24 cellular contexts compared by ENCODE assay signal in the genomic region with DNA sequence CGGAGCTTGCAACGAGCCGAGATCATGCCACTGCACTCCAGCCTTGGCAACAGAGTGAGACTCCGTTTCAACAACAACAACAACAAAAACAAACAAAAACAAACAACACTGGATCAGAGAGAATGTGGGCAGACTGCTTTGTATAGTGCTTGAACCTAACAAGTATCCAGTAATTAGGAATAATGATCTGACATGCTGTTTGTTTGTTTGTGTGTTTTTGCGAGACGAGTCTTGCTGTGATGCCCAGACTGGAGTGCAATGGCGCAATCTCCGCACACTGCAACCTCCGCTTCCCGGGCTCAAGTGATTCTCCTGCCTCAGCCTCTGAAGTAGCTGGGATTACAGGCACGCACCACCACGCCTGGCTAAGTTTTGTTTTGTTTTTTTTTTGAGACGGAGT. TPM values are rescaled to one million over a fixed set of nuclear protein-coding genes. Genes with fewer than 3 reads are reported as not detected.
A peak's percentile ranks its signal among the peaks of the same experiment; 100 is the strongest.
DNase-seq lines count a peak whose midpoint lies in the region; FAIRE-seq and TF ChIP-seq lines count a peak whose summit lies in the region.
"Had no signal": no experiment of that assay in that cellular context is flagged by ENCODE, and none has a peak within 500 bp of the region (broad histone marks: within the 10 kb centered on the region; RNA-seq: fewer than 3 reads in every experiment).

No MANE protein-coding gene starts in this region.

- H3K4me3 Mint-ChIP-seq in activated naive CD4-positive, alpha-beta T cell treated with anti-CD3 and anti-CD28 coated beads, Interleukin-2, amount 10 ng/mL, durations not matched to agents 7 days and 5 days, result no peak overlapping the region
- H3K4me3 Mint-ChIP-seq in astrocyte (ENCODE audit: unreplicated experiment), result peak overlapping the region; percentile 15
- H3K4me3 Mint-ChIP-seq: CD8-positive, alpha-beta memory T cell; HFFc6 had no signal

- no peaks in the 10 kb centered on the region for H3K27me3 ChIP-seq in astrocyte (ENCODE audit: insufficient read depth, low read length)
- no peaks in the 10 kb centered on the region for H3K27me3 ChIP-seq in sigmoid colon
- no peaks in the 10 kb centered on the region for H3K27me3 ChIP-seq in SJCRH30
- H3K27me3 ChIP-seq: BLaER1 had no signal

- peaks cover 45% of the 10 kb centered on the region for H3K36me3 Mint-ChIP-seq in activated naive CD4-positive, alpha-beta T cell treated with anti-CD3 and anti-CD28 coated beads, Interleukin-2, amount 10 ng/mL, durations not matched to agents 7 days and 5 days
- peaks cover 19% of the 10 kb centered on the region for H3K36me3 Mint-ChIP-seq in astrocyte (ENCODE audit: low read depth, unreplicated experiment)

- no peak for FAIRE-seq in astrocyte (lab: Jason Lieb, UNC)
- FAIRE-seq: GM12878, GM19239, H54, HTR-8/SVneo had no signal

- TF ChIP-seq EP300 in sigmoid colon (IDR thresholded peaks at IDR 0.05), result no peak

- DNase-seq in activated naive CD4-positive, alpha-beta T cell treated with anti-CD3 and anti-CD28 coated beads, Interleukin-2, amount 10 ng/mL, durations not matched to agents 7 days and 5 days, result no peak
- DNase-seq in activated naive CD4-positive, alpha-beta T cell (lab: John Stamatoyannopoulos, UW), result no peak
- no peak for DNase-seq in astrocyte (ENCODE audit: low read depth)
- no peak for DNase-seq in sigmoid colon
- DNase-seq in NCI-H526 (lab: John Stamatoyannopoulos, UW), result no peak
- no peak for DNase-seq in OCI-M1 (lab: John Stamatoyannopoulos, UW)
- no peak for DNase-seq in SJCRH30
- DNase-seq: 8988T; CD8-positive, alpha-beta memory T cell; COR-L47; DMS 273 treated with DMSO at 0.1 percent for 48 hours; DMS53; DND-41; EL; GM23248; HCEC 1CT; HFFc6; IMR-90 had no signal

- H3K27me3 Mint-ChIP-seq in activated naive CD4-positive, alpha-beta T cell treated with anti-CD3 and anti-CD28 coated beads, Interleukin-2, amount 10 ng/mL, durations not matched to agents 7 days and 5 days, result no peaks in the 10 kb centered on the region
- H3K27me3 Mint-ChIP-seq in astrocyte (ENCODE audit: low read depth, unreplicated experiment), result no peaks in the 10 kb centered on the region
- H3K27me3 Mint-ChIP-seq: CD8-positive, alpha-beta memory T cell had no signal

- H3K4me3 ChIP-seq in astrocyte (ENCODE audit: insufficient read depth, low read depth, low read length) (no peak overlapping the region), sigmoid colon (no peak overlapping the region), SJCRH30 (no peak overlapping the region)
- H3K4me3 ChIP-seq: BLaER1, GM12878, GM23248 had no signal

- H3K36me3 ChIP-seq in astrocyte (ENCODE audit: insufficient read depth, low read length) (peaks cover 28% of the 10 kb centered on the region), sigmoid colon (peaks cover 0 to 44% (median 21%) of the 10 kb centered on the region in 4 donors), SJCRH30 (peaks cover 62% of the 10 kb centered on the region)

- CTCF ChIA-PET in activated naive CD4-positive, alpha-beta T cell treated with anti-CD3 and anti-CD28 coated beads, Interleukin-2, amount 10 ng/mL, durations not matched to agents 7 days and 5 days (lab: Charles Lee), result interaction anchor here (0.8 to 2.5 kb wide), 4 partner anchors 12 to 100 kb away, joined by 3 to 26 read pairs (median 4); no protein-coding TSS in a partner anchor

- H3K79me2 ChIP-seq in astrocyte (ENCODE audit: insufficient read depth, low read length), result peaks cover 89% of the 10 kb centered on the region

- H3K9me3 ChIP-seq in astrocyte (ENCODE audit: insufficient read depth, low read depth, low read length), result no peaks in the 10 kb centered on the region
- H3K9me3 ChIP-seq in sigmoid colon, result no peaks in the 10 kb centered on the region
- H3K9me3 ChIP-seq in SJCRH30 (replicated peaks), result no peaks in the 10 kb centered on the region
- H3K9me3 ChIP-seq: BLaER1 had no signal

- H3K4me2 ChIP-seq in astrocyte (ENCODE audit: low read length), result no peak overlapping the region

- no peak overlapping the region for H2AFZ ChIP-seq in astrocyte (ENCODE audit: low read depth, low read length)
- H2AFZ ChIP-seq: GM23248 had no signal

- H3K9me3 Mint-ChIP-seq in activated naive CD4-positive, alpha-beta T cell treated with anti-CD3 and anti-CD28 coated beads, Interleukin-2, amount 10 ng/mL, durations not matched to agents 7 days and 5 days, result no peaks in the 10 kb centered on the region
- H3K9me3 Mint-ChIP-seq in astrocyte (ENCODE audit: unreplicated experiment), result no peaks in the 10 kb centered on the region
- H3K9me3 Mint-ChIP-seq: CD8-positive, alpha-beta memory T cell; HFFc6 had no signal

- no peak for TF ChIP-seq POLR2A in sigmoid colon (IDR thresholded peaks at IDR 0.05)

- intact Hi-C loops in sigmoid colon (cut with DNase I), result no loop called here

- no peak overlapping the region for H3K9ac ChIP-seq in astrocyte (ENCODE audit: low read length)
- H3K9ac ChIP-seq: BLaER1, GM23248 had no signal

- TF ChIP-seq CTCF in VCaP (conservative IDR thresholded peaks at IDR 0.05), result no peak
- TF ChIP-seq CTCF in astrocyte (IDR thresholded peaks at IDR 0.05; ENCODE audit: insufficient read depth, low read depth, low read length), result no peak
- no peak for TF ChIP-seq CTCF in sigmoid colon (IDR thresholded peaks at IDR 0.05)

- peaks cover 60% of the 10 kb centered on the region for H3K4me1 Mint-ChIP-seq in activated naive CD4-positive, alpha-beta T cell treated with anti-CD3 and anti-CD28 coated beads, Interleukin-2, amount 10 ng/mL, durations not matched to agents 7 days and 5 days
- H3K4me1 Mint-ChIP-seq in astrocyte (ENCODE audit: low read depth, unreplicated experiment), result peaks cover 11% of the 10 kb centered on the region

- H3K4me1 ChIP-seq in astrocyte (ENCODE audit: insufficient read depth, low read length) (peaks cover 4% of the 10 kb centered on the region), sigmoid colon (peaks cover 0 to 69% (median 50%) of the 10 kb centered on the region in 4 donors), SJCRH30 (no peaks in the 10 kb centered on the region)

- peak overlapping the region; percentile 30 for H3K27ac Mint-ChIP-seq in activated naive CD4-positive, alpha-beta T cell treated with anti-CD3 and anti-CD28 coated beads, Interleukin-2, amount 10 ng/mL, durations not matched to agents 7 days and 5 days
- no peak overlapping the region for H3K27ac Mint-ChIP-seq in astrocyte (ENCODE audit: unreplicated experiment)
- H3K27ac Mint-ChIP-seq: HFFc6 had no signal

- peaks cover 64% of the 10 kb centered on the region for H4K20me1 ChIP-seq in astrocyte (ENCODE audit: insufficient read depth, low read length)

- H3K27ac ChIP-seq in VCaP (peak overlapping the region; percentile 89), astrocyte (ENCODE audit: low read depth, low read length) (no peak overlapping the region), sigmoid colon (peak overlapping the region in 3 of 4 donors; percentile 78 to 87 (median 87)), SJCRH30 (no peak overlapping the region)
- H3K27ac ChIP-seq: BLaER1, GM23248 had no signal

- 91 to 92% methylated on average over 13 of the region's 13 CpGs for WGBS in sigmoid colon, 2 donors

RNA-seq across cellular contexts. Expression of a gene that starts 14.0 kb away (rescaled TPM):
- total RNA-seq in astrocyte, result 107 and 133 TPM in 2 replicates
- 100 to 1,000 TPM; 109 to 191 (median 161) TPM for total RNA-seq in sigmoid colon
- 10 to 100 TPM; 50.5 to 82.6 (median 57.3) TPM for polyA plus RNA-seq in sigmoid colon
- 202 and 219 TPM in 2 replicates for total RNA-seq in SJCRH30 (2014; rRNA removed; shearing (Covaris generic))

RNA-seq across cellular contexts. Expression of a gene that starts 31.1 kb away (rescaled TPM):
- total RNA-seq in astrocyte, result 36.6 and 42.3 TPM in 2 replicates
- 10 to 100 TPM; 19.3 to 25.3 (median 21.8) TPM for total RNA-seq in sigmoid colon
- polyA plus RNA-seq in sigmoid colon, result 10 to 100 TPM in 1 of 3 donors, 1 to 10 TPM in 2; 5.4 to 21.9 (median 6.7) TPM
- total RNA-seq in SJCRH30 (2014; rRNA removed; shearing (Covaris generic)), result 19.4 and 21.2 TPM in 2 replicates

Comparison
In these comparisons a context has a peak if more than half of its experiments do, and no peak if none do; other contexts are left out.
1. H3K27ac ChIP-seq: peak in VCaP (single experiment) and sigmoid colon (3 of 4); none in astrocyte (single experiment) and SJCRH30 (single experiment).